ENCODE assay signal across 8 cellular contexts in genomic region chr4:99808260-99808857, GRCh38. TPM values are rescaled to one million over a fixed set of nuclear protein-coding genes. Genes with fewer than 3 reads are reported as not detected.
DNase-seq lines count a peak whose midpoint lies in the region; ATAC-seq and TF ChIP-seq lines count a peak whose summit lies in the region.

No MANE protein-coding gene starts in this region.

- H3K36me3 ChIP-seq in DOHH2 (ENCODE audit: control insufficient read depth, low read length) (no peaks in the 10 kb centered on the region), heart left ventricle (no peaks in the 10 kb centered on the region)

- H3K9me3 ChIP-seq in DOHH2 (ENCODE audit: control insufficient read depth, insufficient read depth, low read length) (no peaks in the 10 kb centered on the region), heart left ventricle (no peaks in the 10 kb centered on the region)

- DNase-seq in HL-60 (ENCODE audit: low read depth in 1 of 2, low spot score in 1 of 2) (peak in 1 of 2 experiments; percentile 80), SK-MEL-5 (ENCODE audit: low read depth, low spot score) (peak; percentile 74), heart left ventricle (peak in 4 of 5 donors; percentile 38 to 66 (median 54)), NCI-H146 treated with DMSO at 0.1 percent for 48 hours (lab: John Stamatoyannopoulos, UW; ENCODE audit: unreplicated experiment) (no peak)
- DNase-seq in activated naive CD4-positive, alpha-beta T cell (lab: John Stamatoyannopoulos, UW), result peak; percentile 20 to 57 (median 34)
- DNase-seq in stimulated activated CD4-positive, alpha-beta T cell treated with anti-CD3 and anti-CD28 coated beads, Interleukin-12 subunit alpha, Interleukin-12 subunit beta, amount 100 ng/mL, for 48 hours (ENCODE audit: low read depth in 2 of 3, low spot score in 1 of 3), result peak; percentile 58 to 78 (median 60)

- no peaks in the 10 kb centered on the region for H3K9me2 ChIP-seq in DOHH2 (replicated peaks; ENCODE audit: control insufficient read depth, low read length)

- in situ Hi-C loops in SK-MEL-5 (cut with HindIII; ENCODE audit: low pct_unique_long_range_greater_than_20kb, low sequenced_read_pairs), result no loop called here

- H3K27ac ChIP-seq in DOHH2 (ENCODE audit: low read depth, low read length) (no peak overlapping the region), HL-60 (replicated peaks) (no peak overlapping the region), heart left ventricle (peak overlapping the region in 1 of 12 donors; percentile 14)

- TF ChIP-seq POLR2A in heart left ventricle (IDR thresholded peaks at IDR 0.05), result no peak

- intact Hi-C loops in heart left ventricle (cut with DNase I), result loop anchor here in 9 of 10 donors (1.0 to 10.0 kb wide), 9 partner anchors 81 to 248 kb away; partner anchors contain the start of genes DNAJB14 (in 2 of the 9) and TRMT10A (in 2 of the 9)

- H4K20me1 ChIP-seq in DOHH2 (ENCODE audit: control insufficient read depth, insufficient read depth, low read depth, low read length), result no peaks in the 10 kb centered on the region

- 25 to 27% (median 26%) methylated on average over 13 of the region's 13 CpGs for WGBS in heart left ventricle, 4 donors

- H3F3A ChIP-seq in DOHH2 (ENCODE audit: control insufficient read depth, insufficient read depth), result peaks cover 14% of the 10 kb centered on the region; the same call in 1 of the 2 replicates

- peak; percentile 86 for ATAC-seq in GM21423 (IDR thresholded peaks at IDR 0.05; ENCODE audit: unreplicated experiment)
- peak; percentile 57 to 84 (median 73) for ATAC-seq in heart left ventricle

- H3K27me3 ChIP-seq in DOHH2 (ENCODE audit: control insufficient read depth, low read length), result peaks cover 12% of the 10 kb centered on the region; the same call in 1 of the 2 replicates
- no peaks in the 10 kb centered on the region for H3K27me3 ChIP-seq in HL-60 (ENCODE audit: insufficient read depth, poor library complexity, severe bottlenecking)
- H3K27me3 ChIP-seq in heart left ventricle, result no peaks in the 10 kb centered on the region

- peak overlapping the region; percentile 67 for H3K4me2 ChIP-seq in DOHH2 (ENCODE audit: low read length)

- H3K4me3 ChIP-seq in DOHH2 (ENCODE audit: low read length) (peak overlapping the region; percentile 49), HL-60 (replicated peaks; ENCODE audit: insufficient read depth, low read length) (no peak overlapping the region), heart left ventricle (no peak overlapping the region)

- no peaks in the 10 kb centered on the region for H3K79me2 ChIP-seq in DOHH2 (ENCODE audit: control insufficient read depth, low read length)

- H3K4me1 ChIP-seq in DOHH2 (ENCODE audit: control insufficient read depth, low read length), result peaks cover 37% of the 10 kb centered on the region
- peaks cover 0 to 12% (median 0%) of the 10 kb centered on the region in 12 donors for H3K4me1 ChIP-seq in heart left ventricle

- TF ChIP-seq CTCF in DOHH2 (IDR thresholded peaks at IDR 0.05; ENCODE audit: low read depth, low read length, poor library complexity, severe bottlenecking) (peak; percentile 87), HL-60 (IDR thresholded peaks at IDR 0.05; ENCODE audit: insufficient read depth, low read length) (peak; percentile 62), heart left ventricle (IDR thresholded peaks at IDR 0.05) (peak; percentile 38 to 71 (median 62))

RNA-seq across cellular contexts. Expression of gene DAPP1, which starts 8.3 kb away (rescaled TPM):
- not detected in 2 replicates for total RNA-seq in SK-MEL-5 (2014; rRNA removed; shearing (Covaris generic))
- not detected in 2 replicates for polyA plus RNA-seq in SK-MEL-5 (2015; cell fraction: cytosol; rRNA removed)
- not detected in 2 replicates for polyA plus RNA-seq in SK-MEL-5 (2015; cell fraction: nucleus; rRNA removed)
- 1 to 10 TPM in 2 of 9 donors, under 1 TPM in 7; 0.19 to 7.5 (median 0.34) TPM for total RNA-seq in heart left ventricle
- polyA plus RNA-seq in heart left ventricle, result under 1 TPM; 0.23 to 0.30 TPM
